Comparison of ENCODE assay signal across 26 cellular contexts in genomic region chr5:159514229-159514822, GRCh38.
A peak's percentile ranks its signal among the peaks of the same experiment; 100 is the strongest.
DNase-seq lines count a peak whose midpoint lies in the region; ATAC-seq, FAIRE-seq and TF ChIP-seq lines count a peak whose summit lies in the region.
"Had no signal": no experiment of that assay in that cellular context is flagged by ENCODE, and none has a peak within 500 bp of the region (broad histone marks: within the 10 kb centered on the region; RNA-seq: fewer than 3 reads in every experiment).

No MANE protein-coding gene starts in this region.

- ATAC-seq in right lobe of liver (no peak), PC-3 (no peak)
- ATAC-seq: A549; CD8-positive, alpha-beta T cell; HCT116; HepG2 had no signal

- no peak overlapping the region for H3K18ac ChIP-seq in mesenchymal stem cell (ENCODE audit: low read depth in 1 of 2, low read length in 2 of 2)

- H3K27ac ChIP-seq in liver (ENCODE audit: low read depth in 1 of 2, low read length in 2 of 2), result no peak overlapping the region
- no peak overlapping the region for H3K27ac ChIP-seq in right lobe of liver
- H3K27ac ChIP-seq in mesenchymal stem cell (ENCODE audit: low read length, poor library complexity, severe bottlenecking), result no peak overlapping the region
- H3K27ac ChIP-seq in PC-3 (ENCODE audit: low read length), result no peak overlapping the region
- H3K27ac ChIP-seq: BLaER1 had no signal

- BruUV-seq in PC-3 (replicated peaks; lab: Mats Ljungman, UMichigan), result no TSS peak

- H2BK12ac ChIP-seq in mesenchymal stem cell (ENCODE audit: low read length in 2 of 2), result no peak overlapping the region

- WGBS in liver, result 74% methylated on average over 14 of the region's 14 CpGs
- WGBS in right lobe of liver (ENCODE audit: insufficient coverage, low coverage, low lambda C conversion rate, missing lambda C conversion rate), result 57% methylated on average over 12 of the region's 14 CpGs
- WGBS in mesenchymal stem cell, result 81% methylated on average over 13 of the region's 14 CpGs

- no peak overlapping the region for H2BK120ac ChIP-seq in mesenchymal stem cell (ENCODE audit: low read depth, low read length)

- TF ChIP-seq RAD21 in liver (IDR thresholded peaks at IDR 0.05), result no peak

- no peak for TF ChIP-seq CTCF in liver (IDR thresholded peaks at IDR 0.05; ENCODE audit: low read depth, low read length, missing input control)
- no peak for TF ChIP-seq CTCF in right lobe of liver (IDR thresholded peaks at IDR 0.05)
- no peak for TF ChIP-seq CTCF in fibroblast of pulmonary artery (IDR thresholded peaks at IDR 0.05; ENCODE audit: low read length, missing control alignments)
- no peak for TF ChIP-seq CTCF in PC-3 (conservative IDR thresholded peaks at IDR 0.05; ENCODE audit: low read depth, low read length)

- POLR2A ChIA-PET in PC-3 (lab: Charles Lee; ENCODE audit: unreplicated experiment), result no interaction called here

- no peak overlapping the region for H3K23ac ChIP-seq in mesenchymal stem cell (ENCODE audit: low read length in 2 of 2)

- H3K36me3 ChIP-seq in liver (ENCODE audit: control insufficient read depth in 4 of 4, insufficient read depth in 3 of 4, low read depth in 1 of 4, low read length in 3 of 4) (no peaks in the 10 kb centered on the region), right lobe of liver (no peaks in the 10 kb centered on the region), mesenchymal stem cell (ENCODE audit: control insufficient read depth in 1 of 2, insufficient read depth in 2 of 2, low read depth in 1 of 2, low read length in 2 of 2) (no peaks in the 10 kb centered on the region), PC-3 (ENCODE audit: low read depth, low read length) (no peaks in the 10 kb centered on the region)
- H3K36me3 ChIP-seq: BLaER1 had no signal

- H4K91ac ChIP-seq in mesenchymal stem cell (ENCODE audit: low read length), result no peak overlapping the region

- H4K20me1 ChIP-seq in PC-3 (ENCODE audit: low read length), result no peaks in the 10 kb centered on the region
- H4K20me1 ChIP-seq: BLaER1 had no signal

- H3K9me3 ChIP-seq in liver (ENCODE audit: control insufficient read depth in 4 of 4, low read length in 3 of 4) (no peaks in the 10 kb centered on the region), right lobe of liver (no peaks in the 10 kb centered on the region), mesenchymal stem cell (ENCODE audit: control insufficient read depth, low read length) (no peaks in the 10 kb centered on the region), PC-3 (ENCODE audit: low read length) (no peaks in the 10 kb centered on the region)
- H3K9me3 ChIP-seq: A549, BLaER1 had no signal

- H3K9me2 ChIP-seq in PC-3 (replicated peaks; ENCODE audit: low read length), result no peaks in the 10 kb centered on the region

- DNase-seq in right lobe of liver (no peak), fibroblast of pulmonary artery (ENCODE audit: low read depth) (peak; percentile 16), mesenchymal stem cell (peak; percentile 47), urothelium cell line (ENCODE audit: low spot score) (no peak), hippocampal formation (lab: John Stamatoyannopoulos, UW) (no peak), PC-3 (no peak), NCI-H2029 treated with DMSO at 0.1 percent for 48 hours (lab: John Stamatoyannopoulos, UW) (no peak)
- DNase-seq: CD8-positive, alpha-beta T cell; DMS53; EL; GOT3; KBM-7; NCI-H1105 treated with DMSO at 0.1 percent for 48 hours; NCI-H1694; NCI-H2227 treated with DMSO at 0.1 percent for 48 hours; NCI-H510A treated with DMSO at 0.1 percent for 48 hours; NCI-H774; OCI-M1; RPMI8226 had no signal

- peak overlapping the region; percentile 61 for H2BK15ac ChIP-seq in mesenchymal stem cell (ENCODE audit: low read depth, poor library complexity, severe bottlenecking)

- no peak overlapping the region for H2BK5ac ChIP-seq in mesenchymal stem cell (ENCODE audit: low read depth, low read length, poor library complexity, severe bottlenecking)

- H3K4ac ChIP-seq in mesenchymal stem cell (ENCODE audit: low read depth in 1 of 2, low read length in 2 of 2), result no peak overlapping the region

- no peaks in the 10 kb centered on the region for H3K79me1 ChIP-seq in mesenchymal stem cell (replicated peaks; ENCODE audit: low read length, poor library complexity, severe bottlenecking)

- H3K4me2 ChIP-seq in mesenchymal stem cell (ENCODE audit: low read length, poor library complexity, severe bottlenecking), result no peak overlapping the region
- no peak overlapping the region for H3K4me2 ChIP-seq in PC-3 (ENCODE audit: low read length)
- H3K4me2 ChIP-seq: A549, BLaER1 had no signal

- H3K14ac ChIP-seq in mesenchymal stem cell (ENCODE audit: low read length in 2 of 2), result no peak overlapping the region

- peak; percentile 9 for FAIRE-seq in urothelium cell line (lab: Jason Lieb, UNC)
- FAIRE-seq: A549, GM12891, GM18507, HepG2 had no signal

- no peaks in the 10 kb centered on the region for H3K79me2 ChIP-seq in PC-3 (ENCODE audit: low read length)

- no peak for TF ChIP-seq POLR2A in right lobe of liver (IDR thresholded peaks at IDR 0.05)

- H3F3A ChIP-seq in PC-3 (ENCODE audit: low read length, unreplicated experiment), result no peaks in the 10 kb centered on the region

- H2AK5ac ChIP-seq in mesenchymal stem cell (ENCODE audit: low read length, severe bottlenecking), result no peak overlapping the region

- peaks cover 0 to 18% (median 9%) of the 10 kb centered on the region in 4 donors for H3K4me1 ChIP-seq in liver (ENCODE audit: control insufficient read depth in 4 of 4, insufficient read depth in 4 of 4, low read length in 3 of 4)
- H3K4me1 ChIP-seq in right lobe of liver, result peaks cover 0 to 5% (median 0%) of the 10 kb centered on the region in 4 donors
- H3K4me1 ChIP-seq in mesenchymal stem cell (ENCODE audit: control insufficient read depth, insufficient read depth, low read depth, low read length), result peaks cover 3% of the 10 kb centered on the region
- peaks cover 60% of the 10 kb centered on the region for H3K4me1 ChIP-seq in PC-3 (ENCODE audit: insufficient read depth, low read length)
- H3K4me1 ChIP-seq: BLaER1 had no signal

- H3K4me3 ChIP-seq in liver (ENCODE audit: low read depth in 1 of 3, low read length in 3 of 3) (no peak overlapping the region), right lobe of liver (no peak overlapping the region), fibroblast of pulmonary artery (replicated peaks; ENCODE audit: low read depth, low read length) (no peak overlapping the region), mesenchymal stem cell (ENCODE audit: insufficient read depth in 1 of 2, low read depth in 1 of 2, low read length in 2 of 2) (no peak overlapping the region), PC-3 (ENCODE audit: low read length) (no peak overlapping the region)
- H3K4me3 ChIP-seq: A549, BLaER1 had no signal

- no peaks in the 10 kb centered on the region for H3K27me3 ChIP-seq in liver (ENCODE audit: control insufficient read depth in 4 of 4, insufficient read depth in 4 of 4, low read length in 3 of 4)
- H3K27me3 ChIP-seq in right lobe of liver, result no peaks in the 10 kb centered on the region
- peaks cover 6 to 56% of the 10 kb centered on the region in 2 experiments for H3K27me3 ChIP-seq in mesenchymal stem cell (ENCODE audit: control insufficient read depth in 1 of 2, insufficient read depth in 1 of 2, low read length in 2 of 2)
- no peaks in the 10 kb centered on the region for H3K27me3 ChIP-seq in PC-3 (ENCODE audit: low read length)
- H3K27me3 ChIP-seq: BLaER1 had no signal

- no peak overlapping the region for H4K8ac ChIP-seq in mesenchymal stem cell (ENCODE audit: low read length)

- H3K9ac ChIP-seq in liver (ENCODE audit: low read depth in 1 of 2, low read length in 2 of 2), result no peak overlapping the region
- H3K9ac ChIP-seq in mesenchymal stem cell (ENCODE audit: low read length), result no peak overlapping the region
- H3K9ac ChIP-seq in PC-3 (ENCODE audit: low read length), result no peak overlapping the region
- H3K9ac ChIP-seq: BLaER1 had no signal

- H2AFZ ChIP-seq in mesenchymal stem cell (ENCODE audit: low read depth, low read length) (no peak overlapping the region), PC-3 (ENCODE audit: low read length) (no peak overlapping the region)

- CTCF ChIA-PET in PC-3 (lab: Charles Lee), result no interaction called here

- intact Hi-C loops in right lobe of liver (cut with DNase I), result loop anchor here in 1 of 2 donors (10.0 kb wide), 1 partner anchor 410 kb away; no protein-coding TSS in a partner anchor
- intact Hi-C loops in PC-3 (cut with micrococcal nuclease), result loop anchor here (2.0 to 10.0 kb wide), 4 partner anchors 182 to 402 kb away; partner anchors contain the start of genes ADRA1B and IL12B

TF ChIP-seq in liver, 16 proteins besides CTCF, POLR2A, EP300 and RAD21:
- TF ChIP-seq HNF4G (IDR thresholded peaks at IDR 0.05) (no peak), NR2F2 (IDR thresholded peaks at IDR 0.05) (peak; percentile 83), ATF3 (IDR thresholded peaks at IDR 0.05) (no peak)

Comparison
In these comparisons a context has a peak if more than half of its experiments do, and no peak if none do; other contexts are left out.
1. DNase-seq: peak in fibroblast of pulmonary artery (single experiment) and mesenchymal stem cell (single experiment); none in right lobe of liver (0 of 3), urothelium cell line (single experiment), hippocampal formation (0 of 2), PC-3 (single experiment) and NCI-H2029 treated with DMSO at 0.1 percent for 48 hours (single experiment).